ENCODE assay signal across 1 cellular context in genomic region chr7:98252655-98253054, GRCh38.
TF ChIP-seq lines count a peak whose summit lies in the region.

No MANE protein-coding gene starts in this region.

TF ChIP-seq in endothelial cell of umbilical vein, 7 proteins besides CTCF, POLR2A, EP300 and RAD21 (continued from another document):
- TF ChIP-seq, protein P1, sequence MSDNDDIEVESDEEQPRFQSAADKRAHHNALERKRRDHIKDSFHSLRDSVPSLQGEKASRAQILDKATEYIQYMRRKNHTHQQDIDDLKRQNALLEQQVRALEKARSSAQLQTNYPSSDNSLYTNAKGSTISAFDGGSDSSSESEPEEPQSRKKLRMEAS (IDR thresholded peaks at IDR 0.05; ENCODE audit: insufficient read depth, insufficient read length) = no peak
- TF ChIP-seq EZH2 (IDR thresholded peaks at IDR 0.05; ENCODE audit: borderline replicate concordance, low read depth, low read length, severe bottlenecking) (no peak), FOS (IDR thresholded peaks at IDR 0.05; ENCODE audit: borderline replicate concordance, insufficient read depth, low read length) (no peak), JUN (IDR thresholded peaks at IDR 0.05; ENCODE audit: borderline replicate concordance, insufficient read depth, insufficient read length, low read depth) (no peak)
